In the genomic region with DNA sequence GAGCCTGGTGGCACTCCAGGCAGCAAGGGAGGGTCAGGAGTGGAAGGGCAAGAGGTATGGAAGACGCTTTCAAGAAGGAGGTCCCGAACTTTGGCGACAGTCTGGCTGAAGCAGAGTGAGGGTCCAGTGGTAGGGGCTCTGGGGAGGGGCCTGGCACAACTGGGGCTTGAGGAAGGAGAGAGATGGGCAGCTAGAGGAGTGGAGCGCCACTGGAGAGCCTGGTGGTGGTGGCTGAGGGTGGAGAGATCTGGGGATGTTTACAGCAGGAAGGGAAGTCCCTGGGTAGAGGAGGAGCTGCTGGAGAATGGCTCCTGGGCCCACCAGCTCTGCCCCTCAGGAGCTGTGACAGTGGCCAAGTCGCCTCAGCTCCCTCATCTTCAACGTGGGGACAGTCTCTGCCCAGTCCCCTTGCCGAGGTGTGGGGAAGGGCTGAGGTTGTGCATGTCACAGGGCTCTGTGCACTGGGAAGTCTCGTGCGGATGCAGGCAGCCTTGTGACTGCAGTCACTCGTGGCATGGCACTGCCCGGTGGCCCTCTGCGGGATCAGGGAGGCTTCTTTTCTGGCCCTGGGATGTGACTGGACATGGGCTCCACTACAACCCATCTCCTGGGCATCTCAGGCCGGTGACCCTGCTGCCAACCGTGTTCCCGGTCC, we compare ENCODE assay signal across 23 cellular contexts. TPM values are rescaled to one million over a fixed set of nuclear protein-coding genes. Genes with fewer than 3 reads are reported as not detected.
DNase-seq lines count a peak whose midpoint lies in the region; ATAC-seq and TF ChIP-seq lines count a peak whose summit lies in the region.
"Had no signal": no experiment of that assay in that cellular context is flagged by ENCODE, and none has a peak within 500 bp of the region (broad histone marks: within the 10 kb centered on the region; RNA-seq: fewer than 3 reads in every experiment).

No MANE protein-coding gene starts in this region.

- peaks cover 21% of the 10 kb centered on the region for H3K27me3 Mint-ChIP-seq in T-helper 1 cell treated with Interleukin-12 subunit alpha and Interleukin-12 subunit beta and Interleukin-4 antibody, amounts not matched to agents 30 μg/mL and 1 μg/mL, for 36 hours (ENCODE audit: low read depth)
- H3K27me3 Mint-ChIP-seq in WTC11 (ENCODE audit: low read depth) (no peaks in the 10 kb centered on the region), glutamatergic neuron (ENCODE audit: unreplicated experiment) (peaks cover 2% of the 10 kb centered on the region)

- TF ChIP-seq POLR2A in spleen (IDR thresholded peaks at IDR 0.05): no peak

- POLR2A ChIA-PET in WTC11 (lab: Charles Lee): no interaction called here

- H3K4me1 ChIP-seq in spleen: peaks cover 0 to 21% (median 9%) of the 10 kb centered on the region in 6 donors
- no peaks in the 10 kb centered on the region for H3K4me1 ChIP-seq in mucosa of descending colon (ENCODE audit: low read depth)
- H3K4me1 ChIP-seq: Caco-2 had no signal

- H3K9me3 Mint-ChIP-seq in T-helper 1 cell treated with Interleukin-12 subunit alpha and Interleukin-12 subunit beta and Interleukin-4 antibody, amounts not matched to agents 30 μg/mL and 1 μg/mL, for 36 hours: no peaks in the 10 kb centered on the region
- H3K9me3 Mint-ChIP-seq in WTC11 (no peaks in the 10 kb centered on the region), glutamatergic neuron (ENCODE audit: unreplicated experiment) (peaks cover 9% of the 10 kb centered on the region)

- CTCF ChIA-PET in WTC11 (lab: Charles Lee): interaction anchor here (0.6 to 2.1 kb wide), 6 partner anchors 17 to 55 kb away, joined by 3 to 13 read pairs (median 4); no protein-coding TSS in a partner anchor

- DNase-seq in T-helper 1 cell (no peak), WTC11 (ENCODE audit: low spot score) (no peak), glutamatergic neuron (no peak), spleen (peak; percentile 55), mucosa of descending colon (no peak)
- DNase-seq in activated effector memory CD4-positive, alpha-beta T cell treated with Interleukin-2 at 50 U/mL for 16 hours: no peak
- DNase-seq: 8988T; activated CD4-positive, alpha-beta T cell treated with anti-CD3 and anti-CD28 coated beads, Interleukin-2, amount 50 U/mL, for 4 hours; activated gamma-delta T cell treated with Interleukin-2 at 50 U/mL for 16 hours; activated T-cell treated with anti-CD3 and anti-CD28 coated beads for 4 hours; Caco-2; gastrocnemius medialis; NCI-H1092 treated with DMSO at 0.1 percent for 48 hours; NCI-H510A; SIG-M5; stimulated activated CD4-positive, alpha-beta T cell treated with anti-CD3 and anti-CD28 coated beads, Interleukin-4, amount 100 ng/mL, for 24 hours; T-helper 2 cell; WERI-Rb-1 had no signal

- TF ChIP-seq CTCF in WTC11 (IDR thresholded peaks at IDR 0.05): no peak
- TF ChIP-seq CTCF in glutamatergic neuron (IDR thresholded peaks at IDR 0.05; ENCODE audit: partially characterized antibody, unreplicated experiment): no peak
- no peak for TF ChIP-seq CTCF in spleen (IDR thresholded peaks at IDR 0.05 in 8 of 11, conservative IDR thresholded peaks at IDR 0.05 in 3 of 11)
- no peak for TF ChIP-seq CTCF in mucosa of descending colon (IDR thresholded peaks at IDR 0.05)

- no peak overlapping the region for H3K4me3 ChIP-seq in spleen
- no peak overlapping the region for H3K4me3 ChIP-seq in mucosa of descending colon
- H3K4me3 ChIP-seq: dorsolateral prefrontal cortex, gastrocnemius medialis, smooth muscle cell had no signal

- peak overlapping the region in 2 of 8 donors; percentile 34 to 51 for H3K27ac ChIP-seq in spleen
- H3K27ac ChIP-seq: WERI-Rb-1 had no signal

- no peak for ATAC-seq in WTC11
- ATAC-seq in mucosa of descending colon: no peak
- ATAC-seq in GM18498 (IDR thresholded peaks at IDR 0.05; ENCODE audit: unreplicated experiment): no peak
- ATAC-seq: gastrocnemius medialis had no signal

- peak overlapping the region; percentile 37 for H3K27ac Mint-ChIP-seq in T-helper 1 cell treated with Interleukin-12 subunit alpha and Interleukin-12 subunit beta and Interleukin-4 antibody, amounts not matched to agents 30 μg/mL and 1 μg/mL, for 36 hours
- H3K27ac Mint-ChIP-seq in WTC11 (peak overlapping the region; percentile 7; the same call in 1 of the 2 replicates), glutamatergic neuron (ENCODE audit: unreplicated experiment) (peak overlapping the region; percentile 46)

- no peaks in the 10 kb centered on the region for H3K36me3 Mint-ChIP-seq in T-helper 1 cell treated with Interleukin-12 subunit alpha and Interleukin-12 subunit beta and Interleukin-4 antibody, amounts not matched to agents 30 μg/mL and 1 μg/mL, for 36 hours (ENCODE audit: low read depth)
- H3K36me3 Mint-ChIP-seq in WTC11: no peaks in the 10 kb centered on the region
- H3K36me3 Mint-ChIP-seq in glutamatergic neuron (ENCODE audit: unreplicated experiment): no peaks in the 10 kb centered on the region

- 82 to 92% (median 85%) methylated on average over 12 to 15 of the region's 15 CpGs for WGBS in spleen, 5 donors

- H3K27me3 ChIP-seq in spleen (replicated peaks in 1 of 7): no peaks in the 10 kb centered on the region
- H3K27me3 ChIP-seq: dorsolateral prefrontal cortex, gastrocnemius medialis had no signal

- H3K4me3 Mint-ChIP-seq in T-helper 1 cell treated with Interleukin-12 subunit alpha and Interleukin-12 subunit beta and Interleukin-4 antibody, amounts not matched to agents 30 μg/mL and 1 μg/mL, for 36 hours: no peak overlapping the region
- H3K4me3 Mint-ChIP-seq in WTC11 (no peak overlapping the region), glutamatergic neuron (ENCODE audit: unreplicated experiment) (no peak overlapping the region)

- no peaks in the 10 kb centered on the region for H3K9me3 ChIP-seq in spleen
- H3K9me3 ChIP-seq in mucosa of descending colon: no peaks in the 10 kb centered on the region
- H3K9me3 ChIP-seq: Caco-2, gastrocnemius medialis had no signal

- H3K36me3 ChIP-seq in spleen: no peaks in the 10 kb centered on the region
- H3K36me3 ChIP-seq in mucosa of descending colon (ENCODE audit: low read depth): no peaks in the 10 kb centered on the region
- H3K36me3 ChIP-seq: gastrocnemius medialis, WERI-Rb-1 had no signal

- intact Hi-C loops in spleen (cut with DNase I; ENCODE audit: low total_unique reads) (no loop called here), mucosa of descending colon (cut with DNase I, micrococcal nuclease) (no loop called here)

- H3K4me1 Mint-ChIP-seq in T-helper 1 cell treated with Interleukin-12 subunit alpha and Interleukin-12 subunit beta and Interleukin-4 antibody, amounts not matched to agents 30 μg/mL and 1 μg/mL, for 36 hours (ENCODE audit: low read depth): no peaks in the 10 kb centered on the region
- peaks cover 53% of the 10 kb centered on the region for H3K4me1 Mint-ChIP-seq in WTC11
- peaks cover 32% of the 10 kb centered on the region for H3K4me1 Mint-ChIP-seq in glutamatergic neuron (ENCODE audit: low read depth, unreplicated experiment)

TF ChIP-seq in WTC11, 78 proteins besides CTCF, POLR2A, EP300 and RAD21 (continues in another document):
- TF ChIP-seq, protein P1, sequence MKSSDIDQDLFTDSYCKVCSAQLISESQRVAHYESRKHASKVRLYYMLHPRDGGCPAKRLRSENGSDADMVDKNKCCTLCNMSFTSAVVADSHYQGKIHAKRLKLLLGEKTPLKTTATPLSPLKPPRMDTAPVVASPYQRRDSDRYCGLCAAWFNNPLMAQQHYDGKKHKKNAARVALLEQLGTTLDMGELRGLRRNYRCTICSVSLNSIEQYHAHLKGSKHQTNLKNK (CRISPR knock-in tag; IDR thresholded peaks at IDR 0.05): no peak
- TF ChIP-seq RELA (CRISPR knock-in tag; IDR thresholded peaks at IDR 0.05; ENCODE audit: borderline replicate concordance) (no peak), CREM (CRISPR knock-in tag; IDR thresholded peaks at IDR 0.05) (no peak), ZNF396 (CRISPR knock-in tag; IDR thresholded peaks at IDR 0.05; ENCODE audit: borderline replicate concordance) (no peak), NR3C1 (CRISPR knock-in tag; conservative IDR thresholded peaks at IDR 0.05; ENCODE audit: low read depth) (no peak), ESRRA (CRISPR knock-in tag; IDR thresholded peaks at IDR 0.05; ENCODE audit: borderline replicate concordance) (no peak)
- TF ChIP-seq, protein P2, sequence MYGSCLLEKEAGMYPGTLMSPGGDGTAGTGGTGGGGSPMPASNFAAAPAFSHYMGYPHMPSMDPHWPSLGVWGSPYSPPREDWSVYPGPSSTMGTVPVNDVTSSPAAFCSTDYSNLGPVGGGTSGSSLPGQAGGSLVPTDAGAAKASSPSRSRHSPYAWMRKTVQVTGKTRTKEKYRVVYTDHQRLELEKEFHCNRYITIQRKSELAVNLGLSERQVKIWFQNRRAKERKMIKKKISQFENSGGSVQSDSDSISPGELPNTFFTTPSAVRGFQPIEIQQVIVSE (CRISPR knock-in tag; IDR thresholded peaks at IDR 0.05; ENCODE audit: borderline replicate concordance): no peak
- TF ChIP-seq, protein P3, sequence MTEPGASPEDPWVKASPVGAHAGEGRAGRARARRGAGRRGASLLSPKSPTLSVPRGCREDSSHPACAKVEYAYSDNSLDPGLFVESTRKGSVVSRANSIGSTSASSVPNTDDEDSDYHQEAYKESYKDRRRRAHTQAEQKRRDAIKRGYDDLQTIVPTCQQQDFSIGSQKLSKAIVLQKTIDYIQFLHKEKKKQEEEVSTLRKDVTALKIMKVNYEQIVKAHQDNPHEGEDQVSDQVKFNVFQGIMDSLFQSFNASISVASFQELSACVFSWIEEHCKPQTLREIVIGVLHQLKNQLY (CRISPR knock-in tag; IDR thresholded peaks at IDR 0.05): no peak

RNA-seq across cellular contexts. Expression of a gene that starts 18.5 kb away (rescaled TPM):
- total RNA-seq in WTC11 (2021) (29.1 to 35.7 TPM (median 31.2 TPM) in 3 replicates), glutamatergic neuron (ENCODE audit: unreplicated experiment) (8.0 TPM), spleen (10 to 100 TPM in 6 of 7 donors, 1 to 10 TPM in 1; 8.0 to 17.6 (median 12.1) TPM), mucosa of descending colon (1 to 10 TPM in 2 of 3 donors, under 1 TPM in 1; 0.49 to 7.3 (median 3.4) TPM)
- 10 to 100 TPM in 1 of 3 donors, 1 to 10 TPM in 2; 4.5 to 11.5 (median 6.8) TPM for polyA plus RNA-seq in spleen

RNA-seq across cellular contexts. Expression of a gene that starts 19.0 kb away (rescaled TPM):
- total RNA-seq in WTC11 (2021) (135 to 153 TPM (median 141 TPM) in 3 replicates), glutamatergic neuron (ENCODE audit: unreplicated experiment) (139 TPM), spleen (10 to 100 TPM; 54.5 to 91.5 (median 59.7) TPM), mucosa of descending colon (10 to 100 TPM; 45.7 to 48.5 (median 47.0) TPM)
- 100 to 1,000 TPM in 1 of 3 donors, 10 to 100 TPM in 2; 53.5 to 101 (median 78.7) TPM for polyA plus RNA-seq in spleen

RNA-seq across cellular contexts. Expression of a gene that starts 55.4 kb away (rescaled TPM):
- not detected in 3 replicates for total RNA-seq in WTC11 (2021)
- not detected for total RNA-seq in glutamatergic neuron (ENCODE audit: unreplicated experiment)
- not detected for total RNA-seq in spleen
- polyA plus RNA-seq in spleen: under 1 TPM; 0.10 to 0.52 (median 0.18) TPM
- under 1 TPM; 0.29 to 0.75 (median 0.35) TPM for total RNA-seq in mucosa of descending colon
- total RNA-seq: Caco-2, mononuclear cell, smooth muscle cell had no signal
